Comparison of ENCODE assay signal across 10 cellular contexts in the genomic region with DNA sequence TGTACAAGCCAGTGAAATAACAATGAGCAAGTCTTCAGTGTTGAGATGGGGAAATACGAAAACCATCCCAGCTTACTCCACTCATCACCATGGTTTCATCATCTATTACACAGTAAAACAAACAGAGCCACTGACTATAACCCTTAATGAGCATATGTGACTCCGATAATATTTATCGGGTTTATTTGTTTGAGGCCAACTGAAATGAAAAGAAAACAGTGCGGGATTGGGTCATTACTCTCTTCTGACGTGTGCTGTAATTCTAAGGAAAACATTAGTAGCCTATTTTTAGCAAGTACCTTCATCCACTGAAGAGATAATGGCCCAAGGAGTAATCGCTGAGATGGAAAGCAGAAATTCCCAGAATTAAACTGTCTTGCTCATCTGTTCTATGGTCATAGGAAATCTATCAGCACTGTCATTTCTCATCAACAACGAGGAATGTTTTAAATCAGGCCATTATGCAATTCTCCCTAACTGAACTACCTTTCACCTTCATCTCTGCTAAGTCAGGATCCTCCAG.
DNase-seq lines count a peak whose midpoint lies in the region; ATAC-seq and TF ChIP-seq lines count a peak whose summit lies in the region.
"Had no signal": no experiment of that assay in that cellular context is flagged by ENCODE, and none has a peak within 500 bp of the region (broad histone marks: within the 10 kb centered on the region; RNA-seq: fewer than 3 reads in every experiment).

No MANE protein-coding gene starts in this region.

- TF ChIP-seq CTCF in sigmoid colon (IDR thresholded peaks at IDR 0.05) (no peak), neural progenitor cell (IDR thresholded peaks at IDR 0.05) (no peak)

- no peak overlapping the region for H3K18ac ChIP-seq in neuronal stem cell (ENCODE audit: low read length)

- no peak overlapping the region for H3K4me3 Mint-ChIP-seq in effector memory CD8-positive, alpha-beta T cell
- no peak overlapping the region for H3K4me3 Mint-ChIP-seq in neural progenitor cell
- H3K4me3 Mint-ChIP-seq: activated CD4-positive, alpha-beta T cell treated with anti-CD3 and anti-CD28 coated beads, Interleukin-2, amount 10 ng/mL, durations not matched to agents 24 days and 14 days had no signal

- peak; percentile 27 for DNase-seq in GM04503 (ENCODE audit: low read depth)
- DNase-seq in fibroblast of peridontal ligament (ENCODE audit: extremely low read depth): peak; percentile 98
- no peak for DNase-seq in sigmoid colon
- no peak for DNase-seq in stimulated activated CD4-positive, alpha-beta T cell treated with anti-CD3 and anti-CD28 coated beads, Interleukin-4, amount 100 ng/mL, for 1 hour
- DNase-seq in effector memory CD8-positive, alpha-beta T cell: no peak
- no peak for DNase-seq in neural progenitor cell (ENCODE audit: low spot score)
- no peak for DNase-seq in neuronal stem cell (ENCODE audit: low spot score)
- DNase-seq: activated CD4-positive, alpha-beta T cell treated with anti-CD3 and anti-CD28 coated beads, Interleukin-2, amount 10 ng/mL, durations not matched to agents 24 days and 14 days; stimulated activated CD4-positive, alpha-beta T cell treated with anti-CD3 and anti-CD28 coated beads, Interleukin-1b, Interleukin-23, amount 100 ng/mL, for 48 hours had no signal

- no peaks in the 10 kb centered on the region for H4K20me1 ChIP-seq in neural progenitor cell (ENCODE audit: low read depth)

- H2AFZ ChIP-seq in neural progenitor cell (replicated peaks) (no peak overlapping the region), neuronal stem cell (ENCODE audit: low read length) (no peak overlapping the region)

- H3K9me3 ChIP-seq in sigmoid colon: peaks cover 0 to 2% (median 0%) of the 10 kb centered on the region in 4 donors
- H3K9me3 ChIP-seq in neural progenitor cell (ENCODE audit: low read depth): no peaks in the 10 kb centered on the region
- H3K9me3 ChIP-seq in neuronal stem cell (replicated peaks in 1 of 2; ENCODE audit: control insufficient read depth in 2 of 2, insufficient read depth in 1 of 2, low read depth in 1 of 2, low read length in 2 of 2): no peaks in the 10 kb centered on the region

- H3K23ac ChIP-seq in neuronal stem cell (ENCODE audit: low read depth, low read length, poor library complexity): no peak overlapping the region

- no peaks in the 10 kb centered on the region for H3K27me3 Mint-ChIP-seq in effector memory CD8-positive, alpha-beta T cell
- no peaks in the 10 kb centered on the region for H3K27me3 Mint-ChIP-seq in neural progenitor cell (ENCODE audit: insufficient read depth, low read depth)
- H3K27me3 Mint-ChIP-seq: activated CD4-positive, alpha-beta T cell treated with anti-CD3 and anti-CD28 coated beads, Interleukin-2, amount 10 ng/mL, durations not matched to agents 24 days and 14 days had no signal

- intact Hi-C loops in sigmoid colon (cut with DNase I): loop anchor here (5.0 to 10.0 kb wide), 2 partner anchors 84 to 718 kb away; a partner anchor contains a TSS

- H3K27ac ChIP-seq in sigmoid colon: peak overlapping the region in 3 of 4 donors; percentile 7 to 75 (median 38)
- no peak overlapping the region for H3K27ac ChIP-seq in neural progenitor cell
- no peak overlapping the region for H3K27ac ChIP-seq in neuronal stem cell (replicated peaks; ENCODE audit: low read length)

- no peak overlapping the region for H3K4ac ChIP-seq in neuronal stem cell (ENCODE audit: low read length)

- no peaks in the 10 kb centered on the region for H3K79me1 ChIP-seq in neuronal stem cell (ENCODE audit: low read depth, low read length)

- no peaks in the 10 kb centered on the region for H3K4me1 Mint-ChIP-seq in effector memory CD8-positive, alpha-beta T cell (ENCODE audit: low read depth in 2 of 2)
- H3K4me1 Mint-ChIP-seq in neural progenitor cell: no peaks in the 10 kb centered on the region
- H3K4me1 Mint-ChIP-seq: activated CD4-positive, alpha-beta T cell treated with anti-CD3 and anti-CD28 coated beads, Interleukin-2, amount 10 ng/mL, durations not matched to agents 24 days and 14 days had no signal

- H3K36me3 Mint-ChIP-seq in effector memory CD8-positive, alpha-beta T cell (ENCODE audit: insufficient read depth): no peaks in the 10 kb centered on the region
- H3K36me3 Mint-ChIP-seq in neural progenitor cell: no peaks in the 10 kb centered on the region

- H3K9ac ChIP-seq in neural progenitor cell (no peak overlapping the region), neuronal stem cell (ENCODE audit: low read depth, low read length, poor library complexity) (no peak overlapping the region)

- H3K36me3 ChIP-seq in sigmoid colon (no peaks in the 10 kb centered on the region), neural progenitor cell (no peaks in the 10 kb centered on the region), neuronal stem cell (replicated peaks in 1 of 2; ENCODE audit: control insufficient read depth in 2 of 2, insufficient read depth in 2 of 2, low read length in 2 of 2) (no peaks in the 10 kb centered on the region)

- H3K4me2 ChIP-seq in neural progenitor cell (no peak overlapping the region), neuronal stem cell (ENCODE audit: insufficient read depth, low read length, poor library complexity, severe bottlenecking) (no peak overlapping the region)

- no peak overlapping the region for H2BK5ac ChIP-seq in neuronal stem cell (ENCODE audit: low read length)

- H3K27me3 ChIP-seq in sigmoid colon (no peaks in the 10 kb centered on the region), neural progenitor cell (no peaks in the 10 kb centered on the region), neuronal stem cell (ENCODE audit: control insufficient read depth in 3 of 3, insufficient read depth in 3 of 3, low read depth in 1 of 3, low read length in 3 of 3) (no peaks in the 10 kb centered on the region)

- no peak overlapping the region for H2BK12ac ChIP-seq in neuronal stem cell (ENCODE audit: low read length)

- no peak overlapping the region for H3K27ac Mint-ChIP-seq in effector memory CD8-positive, alpha-beta T cell
- H3K27ac Mint-ChIP-seq in neural progenitor cell: no peak overlapping the region
- H3K27ac Mint-ChIP-seq: activated CD4-positive, alpha-beta T cell treated with anti-CD3 and anti-CD28 coated beads, Interleukin-2, amount 10 ng/mL, durations not matched to agents 24 days and 14 days had no signal

- H2BK15ac ChIP-seq in neuronal stem cell (ENCODE audit: low read length): no peak overlapping the region

- H3K4me3 ChIP-seq in sigmoid colon (no peak overlapping the region), neural progenitor cell (no peak overlapping the region), neuronal stem cell (ENCODE audit: low read length in 2 of 2) (no peak overlapping the region)

- no peak overlapping the region for H3K14ac ChIP-seq in neuronal stem cell (ENCODE audit: low read length)

- H3K79me2 ChIP-seq in neural progenitor cell (ENCODE audit: low read depth): no peaks in the 10 kb centered on the region

- ATAC-seq in effector memory CD8-positive, alpha-beta T cell (replicated peaks): no peak

- peaks cover 9 to 22% of the 10 kb centered on the region in 2 donors for H3K9me3 Mint-ChIP-seq in effector memory CD8-positive, alpha-beta T cell
- peaks cover 3% of the 10 kb centered on the region for H3K9me3 Mint-ChIP-seq in neural progenitor cell
- H3K9me3 Mint-ChIP-seq: activated CD4-positive, alpha-beta T cell treated with anti-CD3 and anti-CD28 coated beads, Interleukin-2, amount 10 ng/mL, durations not matched to agents 24 days and 14 days had no signal

- TF ChIP-seq POLR2A in sigmoid colon (IDR thresholded peaks at IDR 0.05): no peak

- H2BK120ac ChIP-seq in neuronal stem cell (ENCODE audit: low read depth, low read length): no peak overlapping the region

- no peak overlapping the region for H4K8ac ChIP-seq in neuronal stem cell (ENCODE audit: low read depth, low read length)

- no peak overlapping the region for H4K91ac ChIP-seq in neuronal stem cell (ENCODE audit: low read depth, low read length, poor library complexity)

- H3K4me1 ChIP-seq in sigmoid colon (no peaks in the 10 kb centered on the region), neural progenitor cell (no peaks in the 10 kb centered on the region), neuronal stem cell (ENCODE audit: control insufficient read depth in 2 of 2, insufficient read depth in 1 of 2, low read depth in 1 of 2, low read length in 2 of 2) (no peaks in the 10 kb centered on the region)

- no peak overlapping the region for H2AK5ac ChIP-seq in neuronal stem cell (ENCODE audit: low read depth, low read length)

- TF ChIP-seq EP300 in sigmoid colon (IDR thresholded peaks at IDR 0.05): no peak

- 57 to 69% methylated on average over 7 of the region's 7 CpGs for WGBS in sigmoid colon, 2 donors
- WGBS in neuronal stem cell (ENCODE audit: extremely low coverage in 2 of 2, insufficient read length in 2 of 2, insufficient replicate concordance in 1 of 2), 2 donors: no CpG with 5 or more reads among the region's 7 CpGs

- H3F3A ChIP-seq in neural progenitor cell (ENCODE audit: low read depth): no peaks in the 10 kb centered on the region

TF ChIP-seq in PFSK-1, 5 proteins besides CTCF, POLR2A, EP300 and RAD21 (continues in another document):
- TF ChIP-seq, protein P1, sequence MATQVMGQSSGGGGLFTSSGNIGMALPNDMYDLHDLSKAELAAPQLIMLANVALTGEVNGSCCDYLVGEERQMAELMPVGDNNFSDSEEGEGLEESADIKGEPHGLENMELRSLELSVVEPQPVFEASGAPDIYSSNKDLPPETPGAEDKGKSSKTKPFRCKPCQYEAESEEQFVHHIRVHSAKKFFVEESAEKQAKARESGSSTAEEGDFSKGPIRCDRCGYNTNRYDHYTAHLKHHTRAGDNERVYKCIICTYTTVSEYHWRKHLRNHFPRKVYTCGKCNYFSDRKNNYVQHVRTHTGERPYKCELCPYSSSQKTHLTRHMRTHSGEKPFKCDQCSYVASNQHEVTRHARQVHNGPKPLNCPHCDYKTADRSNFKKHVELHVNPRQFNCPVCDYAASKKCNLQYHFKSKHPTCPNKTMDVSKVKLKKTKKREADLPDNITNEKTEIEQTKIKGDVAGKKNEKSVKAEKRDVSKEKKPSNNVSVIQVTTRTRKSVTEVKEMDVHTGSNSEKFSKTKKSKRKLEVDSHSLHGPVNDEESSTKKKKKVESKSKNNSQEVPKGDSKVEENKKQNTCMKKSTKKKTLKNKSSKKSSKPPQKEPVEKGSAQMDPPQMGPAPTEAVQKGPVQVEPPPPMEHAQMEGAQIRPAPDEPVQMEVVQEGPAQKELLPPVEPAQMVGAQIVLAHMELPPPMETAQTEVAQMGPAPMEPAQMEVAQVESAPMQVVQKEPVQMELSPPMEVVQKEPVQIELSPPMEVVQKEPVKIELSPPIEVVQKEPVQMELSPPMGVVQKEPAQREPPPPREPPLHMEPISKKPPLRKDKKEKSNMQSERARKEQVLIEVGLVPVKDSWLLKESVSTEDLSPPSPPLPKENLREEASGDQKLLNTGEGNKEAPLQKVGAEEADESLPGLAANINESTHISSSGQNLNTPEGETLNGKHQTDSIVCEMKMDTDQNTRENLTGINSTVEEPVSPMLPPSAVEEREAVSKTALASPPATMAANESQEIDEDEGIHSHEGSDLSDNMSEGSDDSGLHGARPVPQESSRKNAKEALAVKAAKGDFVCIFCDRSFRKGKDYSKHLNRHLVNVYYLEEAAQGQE (IDR thresholded peaks at IDR 0.05; ENCODE audit: insufficient read depth in 1 of 2, low read depth in 2 of 2, low read length in 2 of 2): no peak
- peak; percentile 50; the same call in 1 of the 2 replicates for TF ChIP-seq TAF1 (IDR thresholded peaks at IDR 0.05; ENCODE audit: borderline replicate concordance, insufficient read depth, low read length)

Comparison
In these comparisons a context has a peak if more than half of its experiments do, and no peak if none do; other contexts are left out.
1. DNase-seq: peak in GM04503 (single experiment) and fibroblast of peridontal ligament (single experiment); none in sigmoid colon (single experiment), stimulated activated CD4-positive, alpha-beta T cell treated with anti-CD3 and anti-CD28 coated beads, Interleukin-4, amount 100 ng/mL, for 1 hour (single experiment), effector memory CD8-positive, alpha-beta T cell (0 of 3), neural progenitor cell (single experiment) and neuronal stem cell (single experiment).
2. H3K27ac ChIP-seq: peak in sigmoid colon (3 of 4); none in neural progenitor cell (single experiment) and neuronal stem cell (single experiment).